7 cellular contexts compared by ENCODE assay signal in genomic region chr1:28176086-28176485, GRCh38. TPM values are rescaled to one million over a fixed set of nuclear protein-coding genes. Genes with fewer than 3 reads are reported as not detected.
DNase-seq lines count a peak whose midpoint lies in the region; ATAC-seq and TF ChIP-seq lines count a peak whose summit lies in the region.
"Not testable (repeated sequence)": the region's sequence is repeated elsewhere in the genome, so short reads cannot be mapped to it uniquely, and the experiment has no call there.

No MANE protein-coding gene starts in this region.

- H3K4me1 ChIP-seq in Loucy (ENCODE audit: insufficient read depth, low read length, poor library complexity, severe bottlenecking) = peaks cover 40% of the 10 kb centered on the region
- not testable (repeated sequence) for H3K4me1 ChIP-seq in adrenal gland (replicated peaks in 1 of 2); rectal smooth muscle tissue (ENCODE audit: control insufficient read depth, insufficient read depth, low read length)
- peaks cover 3 to 15% (median 7%) of the 10 kb centered on the region in 4 donors for H3K4me1 ChIP-seq in esophagus muscularis mucosa
- peaks cover 34% of the 10 kb centered on the region for H3K4me1 ChIP-seq in lower lobe of right lung

- not testable (repeated sequence) for TF ChIP-seq POLR2A in adrenal gland (IDR thresholded peaks at IDR 0.05); esophagus muscularis mucosa (IDR thresholded peaks at IDR 0.05; ENCODE audit: low read depth)

- H2AFZ ChIP-seq in Loucy (ENCODE audit: low read length) = not testable (repeated sequence)

- not testable (repeated sequence) for TF ChIP-seq EP300 in esophagus muscularis mucosa (IDR thresholded peaks at IDR 0.05)

- not testable (repeated sequence) for H3K79me2 ChIP-seq in Loucy (ENCODE audit: insufficient read depth, low read length)

- H3K27ac ChIP-seq in adrenal gland (peak overlapping the region in 3 of 5 donors; percentile 18 to 79 (median 60)), esophagus muscularis mucosa (replicated peaks in 1 of 4) (peak overlapping the region in 2 of 4 donors; percentile 27 to 54), lower lobe of right lung (peak overlapping the region; percentile 77), temporal lobe (ENCODE audit: low read depth, low read length) (peak overlapping the region; percentile 59)
- H3K27ac ChIP-seq in rectal smooth muscle tissue (ENCODE audit: low read depth, low read length) = not testable (repeated sequence)

- H3F3A ChIP-seq in Loucy (ENCODE audit: low read depth) = not testable (repeated sequence)

- H3K9me3 ChIP-seq in Loucy (ENCODE audit: insufficient read depth, low read depth, low read length); adrenal gland (replicated peaks in 1 of 3); esophagus muscularis mucosa; lower lobe of right lung: not testable (repeated sequence)

- WGBS in adrenal gland, 4 donors = 50 to 77% (median 72%) methylated on average over 7 to 8 of the region's 8 CpGs
- 61% methylated on average over 8 of the region's 8 CpGs for WGBS in esophagus muscularis mucosa

- not testable (repeated sequence) for ATAC-seq in lower lobe of right lung

- H3K4me3 ChIP-seq in GM06990 (replicated peaks; ENCODE audit: low read depth, low read length) = peak overlapping the region; percentile 60
- not testable (repeated sequence) for H3K4me3 ChIP-seq in Loucy (ENCODE audit: low read length, poor library complexity, severe bottlenecking)
- peak overlapping the region in 1 of 4 donors; percentile 32 for H3K4me3 ChIP-seq in adrenal gland
- H3K4me3 ChIP-seq in esophagus muscularis mucosa = peak overlapping the region; percentile 8 to 36 (median 17)
- peak overlapping the region; percentile 48 for H3K4me3 ChIP-seq in lower lobe of right lung
- peak overlapping the region; percentile 10 for H3K4me3 ChIP-seq in rectal smooth muscle tissue (ENCODE audit: low read length)

- H3K9ac ChIP-seq in Loucy (ENCODE audit: low read depth, low read length, poor library complexity, severe bottlenecking); rectal smooth muscle tissue (ENCODE audit: low read length): not testable (repeated sequence)

- H4K20me1 ChIP-seq in Loucy (ENCODE audit: insufficient read depth, low read length, poor library complexity, severe bottlenecking) = not testable (repeated sequence)

- H3K4me2 ChIP-seq in Loucy (ENCODE audit: low read depth, low read length, poor library complexity, severe bottlenecking) = peak overlapping the region; percentile 13

- H3K9me2 ChIP-seq in Loucy (replicated peaks; ENCODE audit: low read depth, low read length) = not testable (repeated sequence)

- intact Hi-C loops in adrenal gland (cut with DNase I); esophagus muscularis mucosa (cut with DNase I); lower lobe of right lung (cut with DNase I): not testable (repeated sequence)

- DNase-seq in GM06990 (ENCODE audit: extremely low read depth, insufficient read length); adrenal gland; esophagus muscularis mucosa (ENCODE audit: extremely low spot score): not testable (repeated sequence)
- peak; percentile 42 for DNase-seq in lower lobe of right lung

- not testable (repeated sequence) for H3K36me3 ChIP-seq in GM06990 (ENCODE audit: control insufficient read depth, insufficient read depth, low read length); Loucy (ENCODE audit: insufficient read depth, low read length); adrenal gland (replicated peaks in 1 of 2); esophagus muscularis mucosa; lower lobe of right lung; rectal smooth muscle tissue (ENCODE audit: control insufficient read depth, insufficient read depth, low read length)

- H3K27me3 ChIP-seq in GM06990 (replicated peaks; ENCODE audit: control insufficient read depth, insufficient read depth, low read length); Loucy (ENCODE audit: insufficient read depth, low read length, poor library complexity, severe bottlenecking); adrenal gland; esophagus muscularis mucosa; lower lobe of right lung (ENCODE audit: low read depth); rectal smooth muscle tissue (ENCODE audit: control insufficient read depth, insufficient read depth, low read length): not testable (repeated sequence)

- TF ChIP-seq CTCF in GM06990 (IDR thresholded peaks at IDR 0.05; ENCODE audit: insufficient read depth, low read length, poor library complexity, severe bottlenecking); Loucy (conservative IDR thresholded peaks at IDR 0.05; ENCODE audit: low read length); adrenal gland (IDR thresholded peaks at IDR 0.05); esophagus muscularis mucosa (IDR thresholded peaks at IDR 0.05); lower lobe of right lung (IDR thresholded peaks at IDR 0.05): not testable (repeated sequence)

RNA-seq across cellular contexts. Expression of gene PTAFR, which starts 0.4 kb away (rescaled TPM):
- total RNA-seq in adrenal gland (10 to 100 TPM in 2 of 8 donors, 1 to 10 TPM in 6; 1.9 to 11.7 (median 7.6) TPM), esophagus muscularis mucosa (1 to 10 TPM; 4.6 to 8.1 (median 6.8) TPM), lower lobe of right lung (52.8 TPM), temporal lobe (0.74 TPM)
- polyA plus RNA-seq in adrenal gland = 1 to 10 TPM; 1.1 to 2.6 (median 1.7) TPM

RNA-seq across cellular contexts. Expression of gene DNAJC8, which starts 56.7 kb away (rescaled TPM):
- total RNA-seq in adrenal gland (10 to 100 TPM; 45.7 to 79.5 (median 66.9) TPM), esophagus muscularis mucosa (10 to 100 TPM; 60.9 to 83.0 (median 73.0) TPM), lower lobe of right lung (68.9 TPM), temporal lobe (27.5 TPM)
- polyA plus RNA-seq in adrenal gland = 100 to 1,000 TPM in 1 of 3 donors, 10 to 100 TPM in 2; 47.7 to 150 (median 49.6) TPM

RNA-seq across cellular contexts. Expression of gene ATP5IF1, which starts 59.8 kb away (rescaled TPM):
- 100 to 1,000 TPM; 111 to 372 (median 176) TPM for total RNA-seq in adrenal gland
- 100 to 1,000 TPM; 160 to 967 (median 765) TPM for polyA plus RNA-seq in adrenal gland
- 100 to 1,000 TPM; 125 to 174 (median 126) TPM for total RNA-seq in esophagus muscularis mucosa
- total RNA-seq in lower lobe of right lung = 109 TPM
- 43.0 TPM for total RNA-seq in temporal lobe
